ENCODE assay signal across 10 cellular contexts in genomic region chr2:74573747-74574562, GRCh38. TPM values are rescaled to one million over a fixed set of nuclear protein-coding genes. Genes with fewer than 3 reads are reported as not detected.
DNase-seq lines count a peak whose midpoint lies in the region; ATAC-seq, FAIRE-seq and TF ChIP-seq lines count a peak whose summit lies in the region.
"Had no signal": no experiment of that assay in that cellular context is flagged by ENCODE, and none has a peak within 500 bp of the region (broad histone marks: within the 10 kb centered on the region; RNA-seq: fewer than 3 reads in every experiment).

No MANE protein-coding gene starts in this region.

- TF ChIP-seq CTCF in glutamatergic neuron (IDR thresholded peaks at IDR 0.05; ENCODE audit: partially characterized antibody, unreplicated experiment) = no peak

- peaks cover 3% of the 10 kb centered on the region for H3K9me3 Mint-ChIP-seq in glutamatergic neuron (ENCODE audit: unreplicated experiment)

- no peak overlapping the region for H3K27ac Mint-ChIP-seq in glutamatergic neuron (ENCODE audit: unreplicated experiment)

- peaks cover 13% of the 10 kb centered on the region for H3K4me1 Mint-ChIP-seq in glutamatergic neuron (ENCODE audit: low read depth, unreplicated experiment)

- H3K36me3 Mint-ChIP-seq in glutamatergic neuron (ENCODE audit: unreplicated experiment) = no peaks in the 10 kb centered on the region

- no peak for DNase-seq in GM12891 (ENCODE audit: insufficient read length, low spot score)
- peak; percentile 90 for DNase-seq in NOMO-1 treated with DMSO at 0.1 percent for 48 hours (lab: John Stamatoyannopoulos, UW; ENCODE audit: unreplicated experiment)
- DNase-seq in dedifferentiated amniotic fluid mesenchymal stem cell (ENCODE audit: extremely low spot score) = peak; percentile 39
- DNase-seq in smooth muscle cell of the brain vasculature (ENCODE audit: low read depth, low spot score) = peak; percentile 41
- DNase-seq in NCI-H2196 treated with DMSO at 0.1 percent for 48 hours (lab: John Stamatoyannopoulos, UW; ENCODE audit: unreplicated experiment) = no peak
- DNase-seq in NCI-H1694 treated with DMSO at 0.1 percent for 48 hours (lab: John Stamatoyannopoulos, UW) = no peak
- DNase-seq in glutamatergic neuron = no peak

- ATAC-seq in GM21825 (IDR thresholded peaks at IDR 0.05; ENCODE audit: unreplicated experiment) = peak; percentile 38

- H3K4me3 Mint-ChIP-seq in glutamatergic neuron (ENCODE audit: unreplicated experiment) = no peak overlapping the region

- H3K27me3 Mint-ChIP-seq in glutamatergic neuron (ENCODE audit: unreplicated experiment) = peaks cover 2% of the 10 kb centered on the region

- TF ChIP-seq POLR2A in GM12891 (IDR thresholded peaks at IDR 0.05; ENCODE audit: low read depth, low read length) = no peak; the same call in 1 of the 2 replicates

- peak; percentile 76 for FAIRE-seq in GM12891 (lab: Jason Lieb, UNC)
- FAIRE-seq: islet of Langerhans had no signal

TF ChIP-seq in GM12891, 5 proteins besides CTCF, POLR2A, EP300 and RAD21:
- TF ChIP-seq SPI1 (IDR thresholded peaks at IDR 0.05; ENCODE audit: low read depth, low read length) = peak; percentile 75
- TF ChIP-seq POLR2AphosphoS5 (IDR thresholded peaks at IDR 0.05; ENCODE audit: low read depth, low read length) = no peak
- TF ChIP-seq POU2F2 (IDR thresholded peaks at IDR 0.05; ENCODE audit: low read depth, low read length) = no peak
- TF ChIP-seq TAF1 (IDR thresholded peaks at IDR 0.05; ENCODE audit: low read depth, low read length) = no peak
- no peak for TF ChIP-seq PAX5 (IDR thresholded peaks at IDR 0.05; ENCODE audit: insufficient read depth, low read length, severe bottlenecking)

RNA-seq across cellular contexts. Expression of gene DOK1, which starts 19.4 kb away (rescaled TPM):
- 27.6 TPM for polyA plus RNA-seq in GM12891 (2012; ENCODE audit: low read depth, missing spikeins)
- total RNA-seq in glutamatergic neuron (ENCODE audit: unreplicated experiment) = 14.0 TPM

RNA-seq across cellular contexts. Expression of gene LOXL3, which starts 20.2 kb away (rescaled TPM):
- 3.3 TPM for polyA plus RNA-seq in GM12891 (2012; ENCODE audit: low read depth, missing spikeins)
- total RNA-seq in glutamatergic neuron (ENCODE audit: unreplicated experiment) = 64.2 TPM

RNA-seq across cellular contexts. Expression of gene HTRA2, which starts 44.2 kb away (rescaled TPM):
- polyA plus RNA-seq in GM12891 (2012; ENCODE audit: low read depth, missing spikeins) = 58.5 TPM
- 46.7 TPM for total RNA-seq in glutamatergic neuron (ENCODE audit: unreplicated experiment)

RNA-seq across cellular contexts. Expression of gene AUP1, which starts 44.4 kb away (rescaled TPM):
- polyA plus RNA-seq in GM12891 (2012; ENCODE audit: low read depth, missing spikeins) = 96.8 TPM
- total RNA-seq in glutamatergic neuron (ENCODE audit: unreplicated experiment) = 99.5 TPM

RNA-seq across cellular contexts. Expression of gene DQX1, which starts 47.9 kb away (rescaled TPM):
- polyA plus RNA-seq in GM12891 (2012; ENCODE audit: low read depth, missing spikeins) = 1.2 TPM
- total RNA-seq in glutamatergic neuron (ENCODE audit: unreplicated experiment) = 0.91 TPM
- total RNA-seq: SJSA1 had no signal

Comparison
In these comparisons a context has a peak if more than half of its experiments do, and no peak if none do; other contexts are left out.
1. DNase-seq: peak in NOMO-1 treated with DMSO at 0.1 percent for 48 hours (single experiment), dedifferentiated amniotic fluid mesenchymal stem cell (single experiment) and smooth muscle cell of the brain vasculature (single experiment); none in GM12891 (single experiment), NCI-H2196 treated with DMSO at 0.1 percent for 48 hours (single experiment), NCI-H1694 treated with DMSO at 0.1 percent for 48 hours (single experiment) and glutamatergic neuron (single experiment).